Comparison of ENCODE assay signal across 20 cellular contexts in the genomic region with DNA sequence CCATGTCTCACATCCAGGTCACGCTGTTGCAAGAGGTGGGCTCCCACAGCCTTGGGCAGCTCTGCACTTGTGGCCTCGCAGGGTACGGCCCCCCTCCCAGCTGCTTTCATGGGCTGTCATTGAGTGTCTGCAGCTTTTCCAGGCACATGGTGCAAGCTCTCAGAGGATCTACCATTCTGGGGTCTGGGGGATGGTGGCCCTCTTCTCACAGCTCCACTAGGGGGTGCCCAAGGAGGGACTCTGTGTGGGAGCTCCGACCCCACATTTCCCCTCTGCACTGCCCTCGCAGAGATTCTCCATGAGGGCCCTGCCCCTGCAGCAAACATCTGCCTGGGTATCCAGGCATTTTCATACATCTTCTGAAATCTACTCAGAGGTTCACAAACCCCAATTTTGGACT.
DNase-seq lines count a peak whose midpoint lies in the region; ATAC-seq, FAIRE-seq and TF ChIP-seq lines count a peak whose summit lies in the region.
"Had no signal": no experiment of that assay in that cellular context is flagged by ENCODE, and none has a peak within 500 bp of the region (broad histone marks: within the 10 kb centered on the region; RNA-seq: fewer than 3 reads in every experiment).

No MANE protein-coding gene starts in this region.

- H3K9me3 ChIP-seq in spleen (no peaks in the 10 kb centered on the region), pancreas (no peaks in the 10 kb centered on the region)
- H3K9me3 ChIP-seq: MG63 had no signal

- TF ChIP-seq POLR2A in spleen (IDR thresholded peaks at IDR 0.05) = no peak

- in situ Hi-C loops in brain microvascular endothelial cell (cut with HindIII; ENCODE audit: low pct_ligation_motif_present, low sequenced_read_pairs) = no loop called here

- TF ChIP-seq CTCF in brain microvascular endothelial cell (IDR thresholded peaks at IDR 0.05; ENCODE audit: low read depth, low read length, missing control alignments) (peak; percentile 17), spleen (IDR thresholded peaks at IDR 0.05 in 8 of 11, conservative IDR thresholded peaks at IDR 0.05 in 3 of 11) (no peak), pancreas (IDR thresholded peaks at IDR 0.05) (no peak)

- no peak overlapping the region for H3K4me3 ChIP-seq in brain microvascular endothelial cell (ENCODE audit: low read depth, low read length)
- no peak overlapping the region for H3K4me3 ChIP-seq in spleen
- H3K4me3 ChIP-seq in pancreas = no peak overlapping the region
- H3K4me3 ChIP-seq: MG63, SK-N-MC had no signal

- DNase-seq in Right ventricle myocardium superior (peak; percentile 9), Right ventricle myocardium inferior (ENCODE audit: missing footprints) (no peak), NAMALWA (ENCODE audit: low spot score) (peak; percentile 22), brain microvascular endothelial cell (no peak), spleen (peak; percentile 54), pancreas (no peak), Kasumi-1 (lab: John Stamatoyannopoulos, UW) (no peak), MV-4-11 (lab: John Stamatoyannopoulos, UW) (no peak)
- DNase-seq: CD4-positive, alpha-beta T cell; KG1; MG63; NCI-H1417; NCI-H1930; NCI-H2171 treated with DMSO at 0.1 percent for 48 hours; NCI-H510A; T-cell had no signal

- ATAC-seq in Right ventricle myocardium superior (ENCODE audit: poor library complexity) (no peak), Right ventricle myocardium inferior (no peak), pancreas (no peak)
- ATAC-seq: T-cell had no signal

- no peaks in the 10 kb centered on the region for H3K4me1 ChIP-seq in spleen
- H3K4me1 ChIP-seq in pancreas = no peaks in the 10 kb centered on the region

- H3K27ac ChIP-seq in brain microvascular endothelial cell (no peak overlapping the region), spleen (no peak overlapping the region), pancreas (no peak overlapping the region)
- H3K27ac ChIP-seq: SK-N-MC had no signal

- H3K36me3 ChIP-seq in brain microvascular endothelial cell (replicated peaks) (no peaks in the 10 kb centered on the region), spleen (no peaks in the 10 kb centered on the region), pancreas (no peaks in the 10 kb centered on the region)
- H3K36me3 ChIP-seq: MG63 had no signal

- H3K27me3 ChIP-seq in brain microvascular endothelial cell (replicated peaks) = no peaks in the 10 kb centered on the region
- no peaks in the 10 kb centered on the region for H3K27me3 ChIP-seq in spleen (replicated peaks in 1 of 7)
- no peaks in the 10 kb centered on the region for H3K27me3 ChIP-seq in pancreas

- FAIRE-seq in pancreas (lab: Jason Lieb, UNC) = no peak
- FAIRE-seq: D721Med, GM12892, GM19239 had no signal

- WGBS in spleen, 5 donors = 72 to 87% (median 76%) methylated on average over 4 to 5 of the region's 5 CpGs
- WGBS in pancreas, 2 donors = 50 to 53% methylated on average over 5 of the region's 5 CpGs

- intact Hi-C loops in Right ventricle myocardium superior (cut with DNase I) (no loop called here), Right ventricle myocardium inferior (cut with DNase I) (no loop called here), spleen (cut with DNase I; ENCODE audit: low total_unique reads) (no loop called here), pancreas (cut with DNase I) (no loop called here)

Comparison
In these comparisons a context has a peak if more than half of its experiments do, and no peak if none do; other contexts are left out.
1. DNase-seq: peak in Right ventricle myocardium superior (single experiment), NAMALWA (single experiment) and spleen (single experiment); none in Right ventricle myocardium inferior (single experiment), brain microvascular endothelial cell (single experiment), pancreas (0 of 6), Kasumi-1 (0 of 2) and MV-4-11 (single experiment).